Comparison of ENCODE assay signal across 20 cellular contexts in the genomic region with DNA sequence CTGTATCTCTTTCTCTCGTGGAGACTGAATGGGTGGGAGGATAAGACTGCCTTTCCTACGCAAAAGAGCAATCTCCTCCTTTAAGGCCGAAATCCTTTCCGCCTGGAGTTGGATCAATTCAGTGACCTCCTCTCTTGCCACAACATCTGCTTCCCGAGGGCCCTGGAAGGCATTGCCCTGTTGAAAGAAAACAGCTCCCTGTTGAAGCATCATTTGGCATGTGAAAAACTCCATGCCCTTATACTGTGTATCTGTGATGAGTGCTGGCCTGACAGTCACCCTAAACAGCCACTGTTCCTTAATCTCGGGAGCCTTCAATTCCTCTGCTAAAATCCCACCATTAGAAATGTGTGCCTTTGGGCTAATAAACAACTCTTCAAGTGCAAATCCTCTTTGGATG.
"Had no signal": no experiment of that assay in that cellular context is flagged by ENCODE, and none has a peak within 500 bp of the region (broad histone marks: within the 10 kb centered on the region; RNA-seq: fewer than 3 reads in every experiment).

No MANE protein-coding gene starts in this region.

- H3K27ac Mint-ChIP-seq: activated naive CD8-positive, alpha-beta T cell treated with anti-CD3 and anti-CD28 coated beads, Interleukin-2, amount 10 ng/mL, durations not matched to agents 7 days and 5 days; dendritic cell treated with granulocyte-macrophage colony-stimulating factor and Interleukin-4, amounts not matched to agents 40 ng/mL and 50 ng/mL, for 4 days; mesothelial cell of epicardium; T-helper 2 cell treated with Interferon-gamma antibody and Interleukin-4, amounts not matched to agents 5 μg/mL and 100 μg/mL, for 36 hours had no signal

- H3K4me1 Mint-ChIP-seq: activated naive CD8-positive, alpha-beta T cell treated with anti-CD3 and anti-CD28 coated beads, Interleukin-2, amount 10 ng/mL, durations not matched to agents 7 days and 5 days had no signal

- H3K4me3 Mint-ChIP-seq: activated naive CD8-positive, alpha-beta T cell treated with anti-CD3 and anti-CD28 coated beads, Interleukin-2, amount 10 ng/mL, durations not matched to agents 7 days and 5 days; dendritic cell treated with granulocyte-macrophage colony-stimulating factor and Interleukin-4, amounts not matched to agents 40 ng/mL and 50 ng/mL, for 4 days; mesothelial cell of epicardium; T-helper 2 cell treated with Interferon-gamma antibody and Interleukin-4, amounts not matched to agents 5 μg/mL and 100 μg/mL, for 36 hours; type B pancreatic cell had no signal

- ATAC-seq: gastrocnemius medialis; heart left ventricle; lower lobe of right lung; stimulated activated naive CD8-positive, alpha-beta T cell treated with anti-CD3 and anti-CD28 coated beads, Interleukin-15, Interleukin-2, amounts not matched to agents 100 U/mL and 50 U/mL, for 24 hours had no signal

- FAIRE-seq: bronchial epithelial cell, small intestine had no signal

- H3K36me3 Mint-ChIP-seq: activated naive CD8-positive, alpha-beta T cell treated with anti-CD3 and anti-CD28 coated beads, Interleukin-2, amount 10 ng/mL, durations not matched to agents 7 days and 5 days had no signal

- H3K27me3 ChIP-seq: gastrocnemius medialis, heart left ventricle, neutrophil, right atrium auricular region, suprapubic skin had no signal

- H3K27ac ChIP-seq: gastrocnemius medialis, lower lobe of right lung, neutrophil, right atrium auricular region, suprapubic skin had no signal

- H3K9me3 Mint-ChIP-seq: activated naive CD8-positive, alpha-beta T cell treated with anti-CD3 and anti-CD28 coated beads, Interleukin-2, amount 10 ng/mL, durations not matched to agents 7 days and 5 days; dendritic cell treated with granulocyte-macrophage colony-stimulating factor and Interleukin-4, amounts not matched to agents 40 ng/mL and 50 ng/mL, for 4 days; mesothelial cell of epicardium; T-helper 2 cell treated with Interferon-gamma antibody and Interleukin-4, amounts not matched to agents 5 μg/mL and 100 μg/mL, for 36 hours; type B pancreatic cell had no signal

- DNase-seq: activated naive CD4-positive, alpha-beta T cell; activated naive CD8-positive, alpha-beta T cell treated with anti-CD3 and anti-CD28 coated beads, Interleukin-2, amount 10 ng/mL, durations not matched to agents 7 days and 5 days; activated T-cell treated with anti-CD3 and anti-CD28 coated beads for 4 hours; aorta; effector memory CD4-positive, alpha-beta T cell; gastrocnemius medialis; heart left ventricle; lower lobe of right lung; small intestine; stimulated activated CD4-positive, alpha-beta T cell treated with anti-CD3 and anti-CD28 coated beads, Interleukin-4, amount 100 ng/mL, for 4 hours; stimulated activated CD8-positive, alpha-beta memory T cell treated with anti-CD3 and anti-CD28 coated beads, Interleukin-4, amount 100 ng/mL, for 48 hours; stimulated activated naive CD8-positive, alpha-beta T cell treated with anti-CD3 and anti-CD28 coated beads, Interleukin-15, Interleukin-2, amounts not matched to agents 100 U/mL and 50 U/mL, for 24 hours had no signal

- H3K36me3 ChIP-seq: gastrocnemius medialis, lower lobe of right lung, neutrophil, right atrium auricular region, suprapubic skin had no signal

- H3K27me3 Mint-ChIP-seq: activated naive CD8-positive, alpha-beta T cell treated with anti-CD3 and anti-CD28 coated beads, Interleukin-2, amount 10 ng/mL, durations not matched to agents 7 days and 5 days; dendritic cell treated with granulocyte-macrophage colony-stimulating factor and Interleukin-4, amounts not matched to agents 40 ng/mL and 50 ng/mL, for 4 days; type B pancreatic cell had no signal

- H3K4me3 ChIP-seq: gastrocnemius medialis, heart left ventricle, lower lobe of right lung, right atrium auricular region, suprapubic skin had no signal

- H3K9me3 ChIP-seq: gastrocnemius medialis, heart left ventricle, lower lobe of right lung, neutrophil, right atrium auricular region, suprapubic skin had no signal

- H3K4me1 ChIP-seq: gastrocnemius medialis, lower lobe of right lung, right atrium auricular region had no signal
